Comparison of ENCODE assay signal across 6 cellular contexts in genomic region chr7:123992913-123993518, GRCh38. TPM values are rescaled to one million over a fixed set of nuclear protein-coding genes. Genes with fewer than 3 reads are reported as not detected.
"Had no signal": no experiment of that assay in that cellular context is flagged by ENCODE, and none has a peak within 500 bp of the region (broad histone marks: within the 10 kb centered on the region; RNA-seq: fewer than 3 reads in every experiment).

No MANE protein-coding gene starts in this region.

- ATAC-seq: GM23338 had no signal

- H3K4me3 ChIP-seq: GM23338 had no signal

- H3K27ac ChIP-seq: KMS-11 had no signal

- H3K9ac ChIP-seq: KMS-11 had no signal

- H3K4me2 ChIP-seq: GM23338, KMS-11 had no signal

- DNase-seq: H9, HCEC 1CT, IMR-90, KBM-7 had no signal

RNA-seq across cellular contexts. Expression of gene TMEM229A, which starts 39.9 kb away (rescaled TPM):
- polyA plus RNA-seq: IMR-90 had no signal
